ENCODE assay signal across 15 cellular contexts in the genomic region with DNA sequence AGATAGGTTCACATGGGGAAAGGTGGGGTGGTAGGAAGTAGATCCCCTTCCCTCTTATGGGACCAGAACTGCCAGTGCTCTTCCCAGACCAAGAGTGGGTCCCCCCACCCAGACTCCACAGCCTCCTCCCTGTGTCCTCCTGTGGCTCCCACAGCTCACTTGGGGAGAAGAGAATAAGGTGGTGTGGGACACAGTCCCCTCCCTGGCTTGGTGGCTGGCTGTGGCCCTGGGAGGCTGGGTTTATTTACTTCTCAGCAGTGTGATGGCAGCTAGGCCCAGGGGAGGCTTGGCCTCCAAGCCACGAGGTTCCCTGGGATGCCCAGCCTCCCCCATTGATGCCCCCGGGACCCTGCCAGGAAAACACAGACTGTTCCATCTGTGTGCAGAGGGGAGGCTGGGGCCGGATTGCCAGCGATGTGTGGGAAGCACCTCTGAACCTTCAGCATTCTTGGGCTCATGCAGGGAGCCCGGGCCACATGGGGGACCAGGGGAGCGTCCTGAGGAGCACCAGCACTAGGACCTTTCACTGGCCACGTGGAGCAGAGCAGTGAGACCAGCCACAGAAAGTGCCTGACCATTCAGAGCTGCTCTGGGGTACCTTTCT. TPM values are rescaled to one million over a fixed set of nuclear protein-coding genes. Genes with fewer than 3 reads are reported as not detected.
DNase-seq lines count a peak whose midpoint lies in the region; ATAC-seq, FAIRE-seq and TF ChIP-seq lines count a peak whose summit lies in the region.
"Had no signal": no experiment of that assay in that cellular context is flagged by ENCODE, and none has a peak within 500 bp of the region (broad histone marks: within the 10 kb centered on the region; RNA-seq: fewer than 3 reads in every experiment).

No MANE protein-coding gene starts in this region.

- no peak for FAIRE-seq in A549 (lab: Jason Lieb, UNC)
- FAIRE-seq: GM12878, HTR-8/SVneo, islet of Langerhans had no signal

- WGBS in A549 (ENCODE audit: missing lambda C conversion rate) = 83% methylated on average over 7 of the region's 7 CpGs

- H3K4me1 Mint-ChIP-seq in activated naive CD8-positive, alpha-beta T cell treated with anti-CD3 and anti-CD28 coated beads, Interleukin-2, amount 50 U/mL, for 24 hours = peaks cover 37% of the 10 kb centered on the region
- peaks cover 30 to 60% (median 55%) of the 10 kb centered on the region in 7 donors for H3K4me1 Mint-ChIP-seq in naive thymus-derived CD4-positive, alpha-beta T cell

- TF ChIP-seq CTCF in A549 (IDR thresholded peaks at IDR 0.05) (no peak), GM13977 (IDR thresholded peaks at IDR 0.05; ENCODE audit: extremely low read depth, insufficient read depth, missing control alignments) (no peak)

- H3K4me2 ChIP-seq in A549 = peak overlapping the region; percentile 93; the same call in 2 of the 3 replicates

- TF ChIP-seq POLR2A in A549 (IDR thresholded peaks at IDR 0.05; ENCODE audit: low read length) = no peak

- intact Hi-C loops in naive thymus-derived CD4-positive, alpha-beta T cell (cut with micrococcal nuclease) = loop anchor here (5.0 to 10.0 kb wide), 4 partner anchors 70 to 1545 kb away; a partner anchor contains a TSS

- DNase-seq in A549 (ENCODE audit: low read depth in 1 of 2, low spot score in 1 of 2) = no peak
- peak; percentile 26 for DNase-seq in GM13977 (ENCODE audit: low spot score)
- no peak for DNase-seq in activated naive CD8-positive, alpha-beta T cell treated with anti-CD3 and anti-CD28 coated beads, Interleukin-2, amount 50 U/mL, for 24 hours
- no peak for DNase-seq in naive thymus-derived CD4-positive, alpha-beta T cell
- no peak for DNase-seq in SW480 (ENCODE audit: low spot score)
- no peak for DNase-seq in ecto neural progenitor cell (ENCODE audit: low spot score)
- DNase-seq: activated CD4-positive, alpha-beta T cell treated with anti-CD3 and anti-CD28 coated beads, Interleukin-2, amount 50 U/mL, for 1 hour; Calu3; NCI-H2081; RPMI8226 had no signal

- H3K4me1 ChIP-seq in A549 = peaks cover 42% of the 10 kb centered on the region
- H3K4me1 ChIP-seq in naive thymus-derived CD4-positive, alpha-beta T cell (ENCODE audit: control insufficient read depth in 2 of 2, insufficient read depth in 2 of 2, low read length in 2 of 2) = peaks cover 21 to 30% of the 10 kb centered on the region in 2 donors

- TF ChIP-seq EP300 in A549 (IDR thresholded peaks at IDR 0.05) = no peak

- peak overlapping the region; percentile 50 for H3K4me3 Mint-ChIP-seq in activated naive CD8-positive, alpha-beta T cell treated with anti-CD3 and anti-CD28 coated beads, Interleukin-2, amount 50 U/mL, for 24 hours
- H3K4me3 Mint-ChIP-seq in naive thymus-derived CD4-positive, alpha-beta T cell = peak overlapping the region; percentile 54 to 91 (median 76)

- no peaks in the 10 kb centered on the region for H3K27me3 ChIP-seq in naive thymus-derived CD4-positive, alpha-beta T cell (ENCODE audit: control insufficient read depth in 2 of 2, insufficient read depth in 2 of 2, low read length in 2 of 2)

- no peak for TF ChIP-seq RAD21 in A549 (conservative IDR thresholded peaks at IDR 0.05 in 1 of 2, IDR thresholded peaks at IDR 0.05 in 1 of 2)

- H3K27ac ChIP-seq in A549 = peak overlapping the region in 1 of 2 experiments; percentile 14; a peak in 1 of 6 replicates
- peak overlapping the region; percentile 26 for H3K27ac ChIP-seq in naive thymus-derived CD4-positive, alpha-beta T cell (ENCODE audit: low read depth, low read length)

- no peaks in the 10 kb centered on the region for H3K9me3 Mint-ChIP-seq in activated naive CD8-positive, alpha-beta T cell treated with anti-CD3 and anti-CD28 coated beads, Interleukin-2, amount 50 U/mL, for 24 hours
- H3K9me3 Mint-ChIP-seq in naive thymus-derived CD4-positive, alpha-beta T cell = no peaks in the 10 kb centered on the region

- in situ Hi-C loops in GM13977 (cut with MboI; ENCODE audit: low pct_unique_long_range_greater_than_20kb, low sequenced_read_pairs, unreplicated experiment) = no loop called here

- POLR2A ChIA-PET in A549 (lab: Yijun Ruan, JAX) = no interaction called here
- POLR2A ChIA-PET in naive thymus-derived CD4-positive, alpha-beta T cell (lab: Charles Lee) = interaction anchor here (0.6 to 1.4 kb wide), 2 partner anchors 18 to 1284 kb away, joined by 3 to 4 read pairs; no protein-coding TSS in a partner anchor

- CTCF ChIA-PET in A549 (lab: Yijun Ruan, JAX) = interaction anchor here (1.3 to 27.7 kb wide), 5 partner anchors 9 to 53 kb away, joined by 5 to 695 read pairs (median 29); no protein-coding TSS in a partner anchor
- CTCF ChIA-PET in naive thymus-derived CD4-positive, alpha-beta T cell (lab: Charles Lee) = interaction anchor here (3.8 to 4.8 kb wide), 3 partner anchors 9 to 20 kb away, joined by 16 to 18 read pairs (median 17); no protein-coding TSS in a partner anchor

- no peak overlapping the region for H3K4me3 ChIP-seq in A549
- H3K4me3 ChIP-seq in naive thymus-derived CD4-positive, alpha-beta T cell (ENCODE audit: low read length) = no peak overlapping the region
- H3K4me3 ChIP-seq: GM12878 had no signal

- no peak overlapping the region for H3K27ac Mint-ChIP-seq in activated naive CD8-positive, alpha-beta T cell treated with anti-CD3 and anti-CD28 coated beads, Interleukin-2, amount 50 U/mL, for 24 hours
- peak overlapping the region; percentile 43 to 89 (median 83) for H3K27ac Mint-ChIP-seq in naive thymus-derived CD4-positive, alpha-beta T cell

- no peaks in the 10 kb centered on the region for H3K9me3 ChIP-seq in A549
- no peaks in the 10 kb centered on the region for H3K9me3 ChIP-seq in naive thymus-derived CD4-positive, alpha-beta T cell (ENCODE audit: control insufficient read depth in 2 of 3, low read length in 3 of 3)

- no peaks in the 10 kb centered on the region for H3K36me3 ChIP-seq in naive thymus-derived CD4-positive, alpha-beta T cell (ENCODE audit: control insufficient read depth in 2 of 3, insufficient read depth in 3 of 3, low read length in 3 of 3)

- ATAC-seq in A549 = no peak
- no peak for ATAC-seq in activated naive CD8-positive, alpha-beta T cell treated with anti-CD3 and anti-CD28 coated beads, Interleukin-2, amount 50 U/mL, for 24 hours
- no peak for ATAC-seq in naive thymus-derived CD4-positive, alpha-beta T cell
- no peak for ATAC-seq in HG03342 (IDR thresholded peaks at IDR 0.05; ENCODE audit: unreplicated experiment)
- no peak for ATAC-seq in HG02763 (IDR thresholded peaks at IDR 0.05; ENCODE audit: unreplicated experiment)
- ATAC-seq: GM12878 had no signal

- H3K36me3 Mint-ChIP-seq in activated naive CD8-positive, alpha-beta T cell treated with anti-CD3 and anti-CD28 coated beads, Interleukin-2, amount 50 U/mL, for 24 hours (ENCODE audit: low read depth) = peaks cover 3% of the 10 kb centered on the region
- peaks cover 0 to 3% (median 0%) of the 10 kb centered on the region in 5 donors for H3K36me3 Mint-ChIP-seq in naive thymus-derived CD4-positive, alpha-beta T cell

- H3K27me3 Mint-ChIP-seq in activated naive CD8-positive, alpha-beta T cell treated with anti-CD3 and anti-CD28 coated beads, Interleukin-2, amount 50 U/mL, for 24 hours = peaks cover 13% of the 10 kb centered on the region
- peaks cover 0 to 8% (median 0%) of the 10 kb centered on the region in 5 donors for H3K27me3 Mint-ChIP-seq in naive thymus-derived CD4-positive, alpha-beta T cell

TF ChIP-seq in A549, 52 proteins besides CTCF, POLR2A, EP300 and RAD21 (continues in another document):
- no peak for TF ChIP-seq ZFP36 (IDR thresholded peaks at IDR 0.05; ENCODE audit: borderline replicate concordance, partially characterized antibody)
- TF ChIP-seq, protein P1, sequence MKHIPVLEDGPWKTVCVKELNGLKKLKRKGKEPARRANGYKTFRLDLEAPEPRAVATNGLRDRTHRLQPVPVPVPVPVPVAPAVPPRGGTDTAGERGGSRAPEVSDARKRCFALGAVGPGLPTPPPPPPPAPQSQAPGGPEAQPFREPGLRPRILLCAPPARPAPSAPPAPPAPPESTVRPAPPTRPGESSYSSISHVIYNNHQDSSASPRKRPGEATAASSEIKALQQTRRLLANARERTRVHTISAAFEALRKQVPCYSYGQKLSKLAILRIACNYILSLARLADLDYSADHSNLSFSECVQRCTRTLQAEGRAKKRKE (CRISPR knock-in tag; IDR thresholded peaks at IDR 0.05; ENCODE audit: low read depth) = no peak
- TF ChIP-seq KDM5A (IDR thresholded peaks at IDR 0.05) = no peak
- no peak for TF ChIP-seq SMC3 (IDR thresholded peaks at IDR 0.05)
- TF ChIP-seq RFX5 (IDR thresholded peaks at IDR 0.05) = no peak

RNA-seq across cellular contexts. Expression of a gene that starts 2.7 kb away (rescaled TPM):
- 55.4 and 83.3 TPM in 2 replicates for polyA plus RNA-seq in A549 (2011; rRNA removed)
- polyA plus RNA-seq in A549 (2012; cell fraction: cytosol; rRNA removed) = 79.8 and 101 TPM in 2 replicates
- 150 and 163 TPM in 2 replicates for polyA plus RNA-seq in A549 (2012; cell fraction: nucleus; rRNA removed)
- 65.1 to 66.9 TPM (median 65.4 TPM) in 3 replicates for polyA plus RNA-seq in A549 (2017; fragmentation: RNase III; extraction: RNeasy Plus Mini Kit Qiagen cat#74134 plus additional on column Dnase treatment)
- polyA minus RNA-seq in A549 (2011; rRNA and poly(A)+ RNA removed) = 127 and 130 TPM in 2 replicates
- total RNA-seq in naive thymus-derived CD4-positive, alpha-beta T cell = 10 to 100 TPM; 36.5 to 92.0 (median 44.4) TPM
- 10 to 100 TPM; 33.7 to 48.1 TPM for polyA plus RNA-seq in naive thymus-derived CD4-positive, alpha-beta T cell

RNA-seq across cellular contexts. Expression of a gene that starts 45.6 kb away (rescaled TPM):
- polyA plus RNA-seq in A549 (2011; rRNA removed) (0.17 and 0.18 TPM in 2 replicates), A549 (2017; fragmentation: RNase III; extraction: RNeasy Plus Mini Kit Qiagen cat#74134 plus additional on column Dnase treatment) (0.15 to 0.20 TPM (median 0.16 TPM) in 3 replicates)
- 0.49 and 0.66 TPM in 2 replicates for polyA plus RNA-seq in A549 (2012; cell fraction: cytosol; rRNA removed)
- 2.3 and 3.0 TPM in 2 replicates for polyA plus RNA-seq in A549 (2012; cell fraction: nucleus; rRNA removed)
- 0.21 TPM in 1 of 2 replicates, not detected in the other for polyA minus RNA-seq in A549 (2011; rRNA and poly(A)+ RNA removed)
- 1 to 10 TPM in 1 of 5 experiments, under 1 TPM in 3, not detected in 1; 0.49 to 1.1 (median 0.58) TPM for total RNA-seq in naive thymus-derived CD4-positive, alpha-beta T cell
- under 1 TPM in 1 of 2 donors, not detected in 1; 0.27 TPM for polyA plus RNA-seq in naive thymus-derived CD4-positive, alpha-beta T cell
- total RNA-seq: Calu3, GM12878 had no signal
- polyA plus RNA-seq: GM12878 had no signal

RNA-seq across cellular contexts. Expression of a gene that starts 48.6 kb away (rescaled TPM):
- polyA plus RNA-seq in A549 (2011; rRNA removed) (94.6 and 179 TPM in 2 replicates), A549 (2017; fragmentation: RNase III; extraction: RNeasy Plus Mini Kit Qiagen cat#74134 plus additional on column Dnase treatment) (22.0 to 24.2 TPM (median 24.2 TPM) in 3 replicates)
- 46.7 and 46.9 TPM in 2 replicates for polyA plus RNA-seq in A549 (2012; cell fraction: cytosol; rRNA removed)
- polyA plus RNA-seq in A549 (2012; cell fraction: nucleus; rRNA removed) = 16.5 and 23.0 TPM in 2 replicates
- 127 and 199 TPM in 2 replicates for polyA minus RNA-seq in A549 (2011; rRNA and poly(A)+ RNA removed)
- 10 to 100 TPM in 1 of 5 experiments, 1 to 10 TPM in 4; 2.4 to 39.5 (median 4.4) TPM for total RNA-seq in naive thymus-derived CD4-positive, alpha-beta T cell
- 1 to 10 TPM; 2.5 to 3.1 TPM for polyA plus RNA-seq in naive thymus-derived CD4-positive, alpha-beta T cell

Comparison
In these comparisons a context has a peak if more than half of its experiments do, and no peak if none do; other contexts are left out.
1. RNA of a gene that starts 48.6 kb away (polyA plus RNA-seq): 16.5 to 179 TPM in A549; 2.5 to 3.1 TPM in naive thymus-derived CD4-positive, alpha-beta T cell; every median in the first group is over 4 times any median in the second.